In genomic region chr12:74420-75190, GRCh38 we compare ENCODE assay signal across 2 cellular contexts. TPM values are rescaled to one million over a fixed set of nuclear protein-coding genes. Genes with fewer than 3 reads are reported as not detected.
"Had no signal": no experiment of that assay in that cellular context is flagged by ENCODE, and none has a peak within 500 bp of the region (broad histone marks: within the 10 kb centered on the region; RNA-seq: fewer than 3 reads in every experiment).

No MANE protein-coding gene starts in this region.

RNA-seq across cellular contexts. Expression of gene IQSEC3, which starts 8.0 kb away (rescaled TPM):
- total RNA-seq: chondrocyte, myocyte had no signal
